ENCODE assay signal across 15 cellular contexts in the genomic region with DNA sequence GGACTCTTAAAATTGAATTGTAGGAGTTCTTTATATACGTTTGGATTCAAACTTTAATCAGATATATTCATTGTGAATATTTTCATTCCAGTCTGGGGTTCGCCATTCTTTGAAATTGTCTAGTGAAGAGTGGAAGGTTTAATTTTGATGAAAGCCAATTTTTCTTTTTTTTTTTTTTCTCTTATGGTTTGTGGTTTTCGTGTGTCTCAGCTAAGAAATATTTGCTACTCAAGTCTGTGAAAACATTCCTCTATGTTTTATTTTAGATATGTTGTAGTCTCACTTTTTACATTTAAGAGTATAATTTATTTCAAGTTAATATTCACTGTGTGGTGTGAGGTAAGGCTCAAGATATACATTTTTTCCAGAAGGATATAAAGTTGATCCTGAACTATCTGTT.
"Had no signal": no experiment of that assay in that cellular context is flagged by ENCODE, and none has a peak within 500 bp of the region (broad histone marks: within the 10 kb centered on the region; RNA-seq: fewer than 3 reads in every experiment).

No MANE protein-coding gene starts in this region.

- H3K4me1 Mint-ChIP-seq: activated CD4-positive, alpha-beta T cell treated with anti-CD3 and anti-CD28 coated beads, Interleukin-2, amount 10 ng/mL, durations not matched to agents 7 days and 5 days; activated naive CD8-positive, alpha-beta T cell treated with anti-CD3 and anti-CD28 coated beads, Interleukin-2, amount 10 ng/mL, durations not matched to agents 7 days and 5 days; stimulated activated naive B cell treated with anti-CD40 and anti-IgM and Interleukin-4, amounts not matched to agents 10 μg/mL and 1 μg/mL and 100 μg/mL, for 72 hours had no signal

- H3K27me3 Mint-ChIP-seq: activated CD4-positive, alpha-beta T cell treated with anti-CD3 and anti-CD28 coated beads, Interleukin-2, amount 10 ng/mL, durations not matched to agents 7 days and 5 days; activated naive CD8-positive, alpha-beta T cell treated with anti-CD3 and anti-CD28 coated beads, Interleukin-2, amount 10 ng/mL, durations not matched to agents 7 days and 5 days; natural killer cell treated with Interleukin-12 subunit alpha and Interleukin-12 subunit beta and Interleukin-15 and Interleukin-18, amount 100 ng/mL, for 72 hours; stimulated activated naive B cell treated with anti-CD40 and anti-IgM and Interleukin-4, amounts not matched to agents 10 μg/mL and 1 μg/mL and 100 μg/mL, for 72 hours had no signal

- H3K36me3 Mint-ChIP-seq: activated naive CD8-positive, alpha-beta T cell treated with anti-CD3 and anti-CD28 coated beads, Interleukin-2, amount 10 ng/mL, durations not matched to agents 7 days and 5 days; natural killer cell treated with Interleukin-12 subunit alpha and Interleukin-12 subunit beta and Interleukin-15 and Interleukin-18, amount 100 ng/mL, for 72 hours; stimulated activated naive B cell treated with anti-CD40 and anti-IgM and Interleukin-4, amounts not matched to agents 10 μg/mL and 1 μg/mL and 100 μg/mL, for 72 hours had no signal

- H3K4me3 Mint-ChIP-seq: activated CD4-positive, alpha-beta T cell treated with anti-CD3 and anti-CD28 coated beads, Interleukin-2, amount 10 ng/mL, durations not matched to agents 7 days and 5 days; activated naive CD8-positive, alpha-beta T cell treated with anti-CD3 and anti-CD28 coated beads, Interleukin-2, amount 10 ng/mL, durations not matched to agents 7 days and 5 days; natural killer cell treated with Interleukin-12 subunit alpha and Interleukin-12 subunit beta and Interleukin-15 and Interleukin-18, amount 100 ng/mL, for 72 hours; stimulated activated naive B cell treated with anti-CD40 and anti-IgM and Interleukin-4, amounts not matched to agents 10 μg/mL and 1 μg/mL and 100 μg/mL, for 72 hours; T-helper 2 cell treated with Interferon-gamma antibody and Interleukin-4, amounts not matched to agents 5 μg/mL and 100 μg/mL, for 36 hours had no signal

- DNase-seq: activated CD4-positive, alpha-beta T cell treated with anti-CD3 and anti-CD28 coated beads, Interleukin-2, amount 10 ng/mL, durations not matched to agents 7 days and 5 days; activated naive CD4-positive, alpha-beta T cell; activated naive CD8-positive, alpha-beta T cell treated with anti-CD3 and anti-CD28 coated beads, Interleukin-2, amount 10 ng/mL, durations not matched to agents 7 days and 5 days; aorta; erythroblast; mesenchymal stem cell; posterior cingulate gyrus; stimulated activated CD4-positive, alpha-beta T cell treated with anti-CD3 and anti-CD28 coated beads, Interleukin-15, amount 100 ng/mL, for 24 hours; stimulated activated CD4-positive, alpha-beta T cell treated with anti-CD3 and anti-CD28 coated beads, Interleukin-4, amount 100 ng/mL, for 1 hour; stimulated activated naive B cell treated with anti-CD40 and anti-IgM and Interleukin-4, amounts not matched to agents 10 μg/mL and 1 μg/mL and 100 μg/mL, for 72 hours; tibial artery; uterus had no signal

- H3K4me2 ChIP-seq: hepatocyte had no signal

- H3K4me3 ChIP-seq: hepatocyte, tibial artery, uterus had no signal

- H2AFZ ChIP-seq: hepatocyte had no signal

- H3K27ac Mint-ChIP-seq: activated CD4-positive, alpha-beta T cell treated with anti-CD3 and anti-CD28 coated beads, Interleukin-2, amount 10 ng/mL, durations not matched to agents 7 days and 5 days; activated naive CD8-positive, alpha-beta T cell treated with anti-CD3 and anti-CD28 coated beads, Interleukin-2, amount 10 ng/mL, durations not matched to agents 7 days and 5 days; natural killer cell treated with Interleukin-12 subunit alpha and Interleukin-12 subunit beta and Interleukin-15 and Interleukin-18, amount 100 ng/mL, for 72 hours; stimulated activated naive B cell treated with anti-CD40 and anti-IgM and Interleukin-4, amounts not matched to agents 10 μg/mL and 1 μg/mL and 100 μg/mL, for 72 hours; T-helper 2 cell treated with Interferon-gamma antibody and Interleukin-4, amounts not matched to agents 5 μg/mL and 100 μg/mL, for 36 hours had no signal

- H3K36me3 ChIP-seq: tibial artery, uterus had no signal

- H3K4me1 ChIP-seq: uterus had no signal

- H3K9me3 Mint-ChIP-seq: activated CD4-positive, alpha-beta T cell treated with anti-CD3 and anti-CD28 coated beads, Interleukin-2, amount 10 ng/mL, durations not matched to agents 7 days and 5 days; activated naive CD8-positive, alpha-beta T cell treated with anti-CD3 and anti-CD28 coated beads, Interleukin-2, amount 10 ng/mL, durations not matched to agents 7 days and 5 days; natural killer cell treated with Interleukin-12 subunit alpha and Interleukin-12 subunit beta and Interleukin-15 and Interleukin-18, amount 100 ng/mL, for 72 hours; T-helper 2 cell treated with Interferon-gamma antibody and Interleukin-4, amounts not matched to agents 5 μg/mL and 100 μg/mL, for 36 hours had no signal

- H3K27me3 ChIP-seq: hepatocyte, tibial artery, uterus had no signal

- H3K27ac ChIP-seq: hepatocyte, tibial artery, uterus had no signal

- H3K79me2 ChIP-seq: hepatocyte had no signal

- H3K9me3 ChIP-seq: tibial artery, uterus had no signal
